Comparison of ENCODE assay signal across 1 cellular context in the genomic region with DNA sequence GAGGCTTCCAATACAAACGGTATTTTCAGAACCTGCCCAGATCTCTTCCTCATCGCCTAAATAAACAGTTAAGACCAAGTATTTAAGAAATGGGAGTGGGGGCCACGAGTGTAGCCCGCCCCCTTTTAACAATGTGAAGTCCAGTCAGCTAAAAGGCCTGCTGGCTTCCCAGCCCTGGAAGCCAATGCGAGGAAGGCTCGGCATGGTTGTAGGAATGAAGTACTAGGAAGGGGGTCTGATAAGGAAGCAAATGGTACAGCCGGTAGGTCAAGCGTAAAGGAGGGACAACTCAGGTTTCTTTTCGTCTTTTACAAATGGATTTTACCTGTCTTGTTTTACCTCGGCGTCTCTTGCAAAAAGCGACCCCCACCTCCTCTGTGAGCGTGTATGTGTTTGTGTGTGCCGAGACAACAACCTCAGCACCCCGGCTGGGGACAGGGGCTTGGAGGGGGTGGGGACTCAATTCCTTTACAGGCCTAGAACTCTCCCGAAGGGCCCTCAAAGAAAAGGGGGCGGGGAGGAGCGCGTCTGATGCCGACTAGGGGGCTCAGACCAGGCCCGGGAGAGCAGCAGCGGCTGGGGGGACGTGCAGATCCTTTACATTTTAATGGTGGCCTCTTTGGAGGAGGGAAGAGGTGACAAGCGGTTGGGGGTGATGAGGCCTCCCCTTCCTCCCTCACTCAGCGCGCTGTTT.
TF ChIP-seq lines count a peak whose summit lies in the region.

No MANE protein-coding gene starts in this region.

TF ChIP-seq in SK-N-SH, 30 proteins besides CTCF, POLR2A, EP300 and RAD21 (continued from another document):
- TF ChIP-seq IRF3 (IDR thresholded peaks at IDR 0.05; ENCODE audit: low read depth, low read length) (no peak), GABPA (IDR thresholded peaks at IDR 0.05; ENCODE audit: low read depth) (no peak), SIN3A (IDR thresholded peaks at IDR 0.05; ENCODE audit: borderline replicate concordance, low read depth, low read length) (peak; percentile 13; the same call in 1 of the 2 replicates), RXRA (IDR thresholded peaks at IDR 0.05; ENCODE audit: borderline replicate concordance, low read depth) (no peak), JUND (IDR thresholded peaks at IDR 0.05) (no peak)
- TF ChIP-seq, protein P1, sequence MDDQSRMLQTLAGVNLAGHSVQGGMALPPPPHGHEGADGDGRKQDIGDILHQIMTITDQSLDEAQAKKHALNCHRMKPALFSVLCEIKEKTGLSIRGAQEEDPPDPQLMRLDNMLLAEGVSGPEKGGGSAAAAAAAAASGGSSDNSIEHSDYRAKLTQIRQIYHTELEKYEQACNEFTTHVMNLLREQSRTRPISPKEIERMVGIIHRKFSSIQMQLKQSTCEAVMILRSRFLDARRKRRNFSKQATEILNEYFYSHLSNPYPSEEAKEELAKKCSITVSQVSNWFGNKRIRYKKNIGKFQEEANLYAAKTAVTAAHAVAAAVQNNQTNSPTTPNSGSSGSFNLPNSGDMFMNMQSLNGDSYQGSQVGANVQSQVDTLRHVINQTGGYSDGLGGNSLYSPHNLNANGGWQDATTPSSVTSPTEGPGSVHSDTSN (IDR thresholded peaks at IDR 0.05) = no peak
